ENCODE assay signal across 12 cellular contexts in genomic region chr6:41578714-41579610, GRCh38. TPM values are rescaled to one million over a fixed set of nuclear protein-coding genes. Genes with fewer than 3 reads are reported as not detected.
DNase-seq lines count a peak whose midpoint lies in the region; ATAC-seq and TF ChIP-seq lines count a peak whose summit lies in the region.
"Had no signal": no experiment of that assay in that cellular context is flagged by ENCODE, and none has a peak within 500 bp of the region (broad histone marks: within the 10 kb centered on the region; RNA-seq: fewer than 3 reads in every experiment).

No MANE protein-coding gene starts in this region.

- intact Hi-C loops in Panc1 (cut with micrococcal nuclease; ENCODE audit: unreplicated experiment) (no loop called here), stomach (cut with DNase I; ENCODE audit: low total_unique reads) (no loop called here)
- intact Hi-C loops in CD4-positive, alpha-beta memory T cell (cut with micrococcal nuclease), result no loop called here

- H3K4me3 ChIP-seq in Panc1 (ENCODE audit: low read depth in 2 of 2, low read length in 2 of 2) (no peak overlapping the region), fibroblast of lung (replicated peaks in 1 of 4; ENCODE audit: control extremely low read depth in 1 of 4, insufficient read depth in 1 of 4, low read depth in 3 of 4, low read length in 4 of 4) (no peak overlapping the region), stomach (no peak overlapping the region)
- H3K4me3 ChIP-seq in CD4-positive, alpha-beta memory T cell (ENCODE audit: low read length in 2 of 2), result no peak overlapping the region
- H3K4me3 ChIP-seq: heart left ventricle had no signal

- WGBS in stomach, 5 donors, result 28 to 44% (median 34%) methylated on average over 6 to 7 of the region's 7 CpGs

- H3K36me3 Mint-ChIP-seq in CD4-positive, alpha-beta memory T cell, result peaks cover 4 to 5% of the 10 kb centered on the region in 2 donors

- no peak overlapping the region for H3K4me3 Mint-ChIP-seq in CD4-positive, alpha-beta memory T cell
- H3K4me3 Mint-ChIP-seq: activated CD4-positive, alpha-beta T cell treated with anti-CD3 and anti-CD28 coated beads, Interleukin-2, amount 10 ng/mL, durations not matched to agents 24 days and 14 days had no signal

- H3K27me3 ChIP-seq in Panc1 (ENCODE audit: control insufficient read depth, insufficient read depth, low read length) (no peaks in the 10 kb centered on the region), fibroblast of lung (ENCODE audit: control insufficient read depth, insufficient read depth, low read length) (no peaks in the 10 kb centered on the region), stomach (no peaks in the 10 kb centered on the region)
- no peaks in the 10 kb centered on the region for H3K27me3 ChIP-seq in CD4-positive, alpha-beta memory T cell (ENCODE audit: insufficient read depth, low read length)
- H3K27me3 ChIP-seq: heart left ventricle had no signal

- H3K9me3 ChIP-seq in Panc1 (ENCODE audit: control insufficient read depth, insufficient read depth, low read depth, low read length) (no peaks in the 10 kb centered on the region), fibroblast of lung (ENCODE audit: control insufficient read depth, insufficient read depth, low read depth, low read length) (no peaks in the 10 kb centered on the region), stomach (no peaks in the 10 kb centered on the region)
- H3K9me3 ChIP-seq in CD4-positive, alpha-beta memory T cell (ENCODE audit: control insufficient read depth in 1 of 2, low read length in 2 of 2), result no peaks in the 10 kb centered on the region
- H3K9me3 ChIP-seq: heart left ventricle had no signal

- peaks cover 0 to 7% (median under 1%) of the 10 kb centered on the region in 4 donors for H3K4me1 Mint-ChIP-seq in CD4-positive, alpha-beta memory T cell

- H3K9ac ChIP-seq in fibroblast of lung (ENCODE audit: insufficient read depth, low read length), result no peak overlapping the region

- no peaks in the 10 kb centered on the region for H4K20me1 ChIP-seq in fibroblast of lung (ENCODE audit: control insufficient read depth, extremely low read depth, insufficient read depth, low read length)

- no peaks in the 10 kb centered on the region for H3K9me3 Mint-ChIP-seq in CD4-positive, alpha-beta memory T cell
- H3K9me3 Mint-ChIP-seq: activated CD4-positive, alpha-beta T cell treated with anti-CD3 and anti-CD28 coated beads, Interleukin-2, amount 10 ng/mL, durations not matched to agents 24 days and 14 days had no signal

- TF ChIP-seq POLR2A in stomach (IDR thresholded peaks at IDR 0.05), result no peak

- H3K4me2 ChIP-seq in fibroblast of lung (ENCODE audit: extremely low read depth, insufficient read depth, low read length), result peak overlapping the region; percentile 44

- POLR2A ChIA-PET in Panc1 (lab: Charles Lee), result no interaction called here
- POLR2A ChIA-PET in CD4-positive, alpha-beta memory T cell (lab: Charles Lee; ENCODE audit: partially characterized antibody), result no interaction called here

- H3K27ac Mint-ChIP-seq in CD4-positive, alpha-beta memory T cell, result peak overlapping the region in 3 of 7 donors; percentile 36 to 69 (median 59)
- H3K27ac Mint-ChIP-seq: activated CD4-positive, alpha-beta T cell treated with anti-CD3 and anti-CD28 coated beads, Interleukin-2, amount 10 ng/mL, durations not matched to agents 24 days and 14 days had no signal

- TF ChIP-seq EP300 in stomach (IDR thresholded peaks at IDR 0.05), result no peak

- H2AFZ ChIP-seq in fibroblast of lung (ENCODE audit: low read length), result no peak overlapping the region

- H3K36me3 ChIP-seq in Panc1 (ENCODE audit: control insufficient read depth, insufficient read depth, low read length), result no peaks in the 10 kb centered on the region; the same call in 1 of the 2 replicates
- no peaks in the 10 kb centered on the region for H3K36me3 ChIP-seq in fibroblast of lung (ENCODE audit: control insufficient read depth, insufficient read depth, low read length)
- H3K36me3 ChIP-seq in stomach, result peaks cover 8 to 32% (median 22%) of the 10 kb centered on the region in 4 donors
- no peaks in the 10 kb centered on the region for H3K36me3 ChIP-seq in CD4-positive, alpha-beta memory T cell (ENCODE audit: insufficient read depth, low read length)

- H3K4me1 ChIP-seq in Panc1 (ENCODE audit: control insufficient read depth, insufficient read depth, low read length) (peaks cover 14% of the 10 kb centered on the region), fibroblast of lung (ENCODE audit: control insufficient read depth, extremely low read depth, insufficient read depth, low read length) (peaks cover 26% of the 10 kb centered on the region), stomach (peaks cover 29 to 94% (median 74%) of the 10 kb centered on the region in 4 donors)
- H3K4me1 ChIP-seq in CD4-positive, alpha-beta memory T cell (ENCODE audit: insufficient read depth, low read length), result peaks cover 5% of the 10 kb centered on the region

- ATAC-seq in Panc1 (no peak), HG03135 (IDR thresholded peaks at IDR 0.05; ENCODE audit: unreplicated experiment) (no peak)

- DNase-seq in NCI-H1417 (lab: John Stamatoyannopoulos, UW) (peak in 2 of 3 experiments; percentile 54 to 66), NCI-H1417 treated with DMSO at 0.1 percent for 48 hours (lab: John Stamatoyannopoulos, UW) (no peak), Panc1 (ENCODE audit: low read depth, low spot score) (no peak), fibroblast of lung (ENCODE audit: low read depth in 2 of 2) (peak; percentile 16 to 43), stomach (no peak), DMS79 treated with DMSO at 0.1 percent for 48 hours (lab: John Stamatoyannopoulos, UW) (no peak)
- DNase-seq in CD4-positive, alpha-beta memory T cell, result no peak
- DNase-seq: activated CD4-positive, alpha-beta T cell treated with anti-CD3 and anti-CD28 coated beads, Interleukin-2, amount 10 ng/mL, durations not matched to agents 24 days and 14 days; heart left ventricle; NK-92 treated with Interleukin-12 subunit alpha and Interleukin-12 subunit beta, amount 100 ng/mL, for 24 hours had no signal

- in situ Hi-C loops in Panc1 (cut with HindIII; ENCODE audit: low pct_unique_long_range_greater_than_20kb, low sequenced_read_pairs), result no loop called here

- H3K27me3 Mint-ChIP-seq in CD4-positive, alpha-beta memory T cell, result no peaks in the 10 kb centered on the region
- H3K27me3 Mint-ChIP-seq: activated CD4-positive, alpha-beta T cell treated with anti-CD3 and anti-CD28 coated beads, Interleukin-2, amount 10 ng/mL, durations not matched to agents 24 days and 14 days had no signal

- TF ChIP-seq CTCF in Panc1 (IDR thresholded peaks at IDR 0.05) (no peak), fibroblast of lung (conservative IDR thresholded peaks at IDR 0.05 in 1 of 2, IDR thresholded peaks at IDR 0.05 in 1 of 2; ENCODE audit: low read depth in 1 of 2, low read length in 2 of 2) (no peak), stomach (IDR thresholded peaks at IDR 0.05) (no peak)

- TSS peak; percentile 60 for BruUV-seq in Panc1 (replicated peaks; lab: Mats Ljungman, UMichigan)

- H3K27ac ChIP-seq in Panc1 (ENCODE audit: low read length) (no peak overlapping the region), fibroblast of lung (ENCODE audit: insufficient read depth, low read length) (no peak overlapping the region), stomach (peak overlapping the region in 4 of 5 donors; percentile 21 to 62 (median 42))
- no peak overlapping the region for H3K27ac ChIP-seq in CD4-positive, alpha-beta memory T cell (ENCODE audit: low read depth, low read length)
- H3K27ac ChIP-seq: 22Rv1 had no signal

- H3K79me2 ChIP-seq in fibroblast of lung (ENCODE audit: control insufficient read depth, insufficient read depth, low read length), result no peaks in the 10 kb centered on the region

- CTCF ChIA-PET in Panc1 (lab: Charles Lee), result interaction anchor here (0.6 kb wide), 1 partner anchor 156 kb away, joined by 3 read pairs; no protein-coding TSS in a partner anchor
- CTCF ChIA-PET in CD4-positive, alpha-beta memory T cell (lab: Charles Lee; ENCODE audit: partially characterized antibody), result interaction anchor here (1.1 kb wide), 1 partner anchor 152 kb away, joined by 3 read pairs; no protein-coding TSS in a partner anchor

RNA-seq across cellular contexts. Expression of gene FOXP4, which starts 32.8 kb away (rescaled TPM):
- total RNA-seq in Panc1 (2021; ENCODE audit: unreplicated experiment) (30.4 TPM), fibroblast of lung (1.3 and 1.8 TPM in 2 replicates), stomach (10 to 100 TPM in 4 of 5 donors, 1 to 10 TPM in 1; 7.9 to 70.4 (median 40.3) TPM)
- 30.8 TPM for polyA plus RNA-seq in Panc1 (2012; ENCODE audit: insufficient read length)
- polyA plus RNA-seq in fibroblast of lung (0.81 and 1.9 TPM in 2 replicates), stomach (10 to 100 TPM; 14.3 to 33.7 (median 27.6) TPM)
- polyA plus RNA-seq in fibroblast of lung (2012), result 5.7 and 10.0 TPM in 2 replicates
- 2.9 and 8.0 TPM in 2 replicates for polyA minus RNA-seq in fibroblast of lung (ENCODE audit: low replicate concordance)
- 1 to 10 TPM; 7.4 to 7.8 TPM for total RNA-seq in CD4-positive, alpha-beta memory T cell
- polyA plus RNA-seq in CD4-positive, alpha-beta memory T cell, result 1 to 10 TPM in 1 of 2 donors, under 1 TPM in 1; 0.08 to 1.6 TPM

RNA-seq across cellular contexts. Expression of gene MDFI, which starts 59.3 kb away (rescaled TPM):
- 0.54 TPM for total RNA-seq in Panc1 (2021; ENCODE audit: unreplicated experiment)
- polyA plus RNA-seq in Panc1 (2012; ENCODE audit: insufficient read length), result 0.33 TPM
- 0.17 and 3.3 TPM in 2 replicates for total RNA-seq in fibroblast of lung
- not detected in 2 replicates for polyA plus RNA-seq in fibroblast of lung
- polyA plus RNA-seq in fibroblast of lung (2012), result not detected in 2 replicates
- polyA minus RNA-seq in fibroblast of lung (ENCODE audit: low replicate concordance), result not detected in 2 replicates
- 1 to 10 TPM in 4 of 5 donors, not detected in 1; 4.1 to 8.3 (median 6.6) TPM for total RNA-seq in stomach
- polyA plus RNA-seq in stomach, result 10 to 100 TPM in 2 of 3 donors, 1 to 10 TPM in 1; 3.7 to 17.2 (median 14.9) TPM
- total RNA-seq in CD4-positive, alpha-beta memory T cell, result not detected
- polyA plus RNA-seq in CD4-positive, alpha-beta memory T cell, result not detected
- total RNA-seq: activated CD4-positive, alpha-beta T cell treated with anti-CD3 and anti-CD28 coated beads, Interleukin-2, amount 10 ng/mL, durations not matched to agents 24 days and 14 days had no signal

Comparison
In these comparisons a context has a peak if more than half of its experiments do, and no peak if none do; other contexts are left out.
1. DNase-seq: peak in NCI-H1417 (2 of 3) and fibroblast of lung (2 of 2); none in NCI-H1417 treated with DMSO at 0.1 percent for 48 hours (single experiment), Panc1 (single experiment), stomach (single experiment), CD4-positive, alpha-beta memory T cell (0 of 5) and DMS79 treated with DMSO at 0.1 percent for 48 hours (single experiment).
2. H3K27ac ChIP-seq: peak in stomach (4 of 5); none in Panc1 (single experiment), fibroblast of lung (single experiment) and CD4-positive, alpha-beta memory T cell (single experiment).